Comparison of ENCODE assay signal across 1 cellular context in the genomic region with DNA sequence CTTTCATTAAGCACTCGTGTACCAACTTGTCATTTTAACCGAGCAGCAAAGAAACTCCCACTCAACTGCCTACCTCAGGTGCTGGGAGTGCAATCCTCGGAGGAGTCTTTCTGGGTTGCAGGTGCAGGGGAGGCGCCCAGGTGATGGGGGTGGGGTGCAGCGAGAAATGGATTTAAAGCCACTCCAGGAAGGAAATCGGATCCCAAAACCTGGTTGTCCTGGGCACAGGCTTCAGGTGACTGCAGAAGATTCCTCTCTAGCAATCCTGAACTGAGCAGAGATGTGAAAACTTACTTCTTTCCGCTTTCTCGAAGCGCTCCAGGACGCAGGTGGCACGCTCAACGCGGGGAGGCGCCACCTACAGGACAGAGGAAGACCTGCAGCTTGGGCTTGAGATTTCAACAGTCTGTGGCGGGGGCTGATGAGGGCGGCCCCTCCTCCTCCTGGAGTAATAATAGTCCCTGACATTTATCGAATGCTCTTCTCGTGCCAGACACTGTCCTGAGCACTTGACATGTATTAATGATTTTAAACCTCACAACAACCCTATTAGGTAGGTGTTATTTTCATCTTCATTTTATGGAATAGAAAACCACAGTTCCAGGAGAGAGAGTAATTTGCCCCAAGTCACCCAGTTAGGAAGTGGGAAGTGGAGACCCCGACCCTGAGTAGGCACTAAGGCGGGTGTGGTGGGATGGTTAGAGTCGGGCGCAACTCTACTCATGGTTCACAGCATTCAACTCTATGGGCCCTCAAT.
TF ChIP-seq lines count a peak whose summit lies in the region.

No MANE protein-coding gene starts in this region.

TF ChIP-seq in GM12878, 131 proteins besides CTCF, POLR2A, EP300 and RAD21 (continued from another document):
- TF ChIP-seq, protein P1, sequence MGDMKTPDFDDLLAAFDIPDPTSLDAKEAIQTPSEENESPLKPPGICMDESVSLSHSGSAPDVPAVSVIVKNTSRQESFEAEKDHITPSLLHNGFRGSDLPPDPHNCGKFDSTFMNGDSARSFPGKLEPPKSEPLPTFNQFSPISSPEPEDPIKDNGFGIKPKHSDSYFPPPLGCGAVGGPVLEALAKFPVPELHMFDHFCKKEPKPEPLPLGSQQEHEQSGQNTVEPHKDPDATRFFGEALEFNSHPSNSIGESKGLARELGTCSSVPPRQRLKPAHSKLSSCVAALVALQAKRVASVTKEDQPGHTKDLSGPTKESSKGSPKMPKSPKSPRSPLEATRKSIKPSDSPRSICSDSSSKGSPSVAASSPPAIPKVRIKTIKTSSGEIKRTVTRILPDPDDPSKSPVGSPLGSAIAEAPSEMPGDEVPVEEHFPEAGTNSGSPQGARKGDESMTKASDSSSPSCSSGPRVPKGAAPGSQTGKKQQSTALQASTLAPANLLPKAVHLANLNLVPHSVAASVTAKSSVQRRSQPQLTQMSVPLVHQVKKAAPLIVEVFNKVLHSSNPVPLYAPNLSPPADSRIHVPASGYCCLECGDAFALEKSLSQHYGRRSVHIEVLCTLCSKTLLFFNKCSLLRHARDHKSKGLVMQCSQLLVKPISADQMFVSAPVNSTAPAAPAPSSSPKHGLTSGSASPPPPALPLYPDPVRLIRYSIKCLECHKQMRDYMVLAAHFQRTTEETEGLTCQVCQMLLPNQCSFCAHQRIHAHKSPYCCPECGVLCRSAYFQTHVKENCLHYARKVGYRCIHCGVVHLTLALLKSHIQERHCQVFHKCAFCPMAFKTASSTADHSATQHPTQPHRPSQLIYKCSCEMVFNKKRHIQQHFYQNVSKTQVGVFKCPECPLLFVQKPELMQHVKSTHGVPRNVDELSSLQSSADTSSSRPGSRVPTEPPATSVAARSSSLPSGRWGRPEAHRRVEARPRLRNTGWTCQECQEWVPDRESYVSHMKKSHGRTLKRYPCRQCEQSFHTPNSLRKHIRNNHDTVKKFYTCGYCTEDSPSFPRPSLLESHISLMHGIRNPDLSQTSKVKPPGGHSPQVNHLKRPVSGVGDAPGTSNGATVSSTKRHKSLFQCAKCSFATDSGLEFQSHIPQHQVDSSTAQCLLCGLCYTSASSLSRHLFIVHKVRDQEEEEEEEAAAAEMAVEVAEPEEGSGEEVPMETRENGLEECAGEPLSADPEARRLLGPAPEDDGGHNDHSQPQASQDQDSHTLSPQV (IDR thresholded peaks at IDR 0.05): no peak
- no peak for TF ChIP-seq ZNF622 (IDR thresholded peaks at IDR 0.05)
- no peak for TF ChIP-seq ESRRA (IDR thresholded peaks at IDR 0.05; ENCODE audit: low read length)
- no peak for TF ChIP-seq TCF7 (IDR thresholded peaks at IDR 0.05; ENCODE audit: borderline replicate concordance)
- TF ChIP-seq, protein P2, sequence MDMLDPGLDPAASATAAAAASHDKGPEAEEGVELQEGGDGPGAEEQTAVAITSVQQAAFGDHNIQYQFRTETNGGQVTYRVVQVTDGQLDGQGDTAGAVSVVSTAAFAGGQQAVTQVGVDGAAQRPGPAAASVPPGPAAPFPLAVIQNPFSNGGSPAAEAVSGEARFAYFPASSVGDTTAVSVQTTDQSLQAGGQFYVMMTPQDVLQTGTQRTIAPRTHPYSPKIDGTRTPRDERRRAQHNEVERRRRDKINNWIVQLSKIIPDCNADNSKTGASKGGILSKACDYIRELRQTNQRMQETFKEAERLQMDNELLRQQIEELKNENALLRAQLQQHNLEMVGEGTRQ (IDR thresholded peaks at IDR 0.05; ENCODE audit: borderline replicate concordance, low read depth, low read length): no peak
- TF ChIP-seq IRF4 (IDR thresholded peaks at IDR 0.05; ENCODE audit: low read depth, low read length): 0 out of 2 replicates have a peak, but pooled peaks have one; percentile 40
- TF ChIP-seq CHD1 (IDR thresholded peaks at IDR 0.05; ENCODE audit: low read depth, low read length): no peak
- TF ChIP-seq CBX3 (IDR thresholded peaks at IDR 0.05; ENCODE audit: borderline replicate concordance, low read depth): no peak
- no peak for TF ChIP-seq RAD51 (IDR thresholded peaks at IDR 0.05)
- no peak for TF ChIP-seq NR2C1 (IDR thresholded peaks at IDR 0.05)
- no peak for TF ChIP-seq SUZ12 (IDR thresholded peaks at IDR 0.05; ENCODE audit: unreplicated experiment)
- TF ChIP-seq MXI1 (IDR thresholded peaks at IDR 0.05; ENCODE audit: low read depth, low read length): no peak
- no peak for TF ChIP-seq CEBPB (IDR thresholded peaks at IDR 0.05; ENCODE audit: borderline replicate concordance in 1 of 2, low read depth in 2 of 2, low read length in 2 of 2)
- no peak for TF ChIP-seq DPF2 (IDR thresholded peaks at IDR 0.05)
- no peak for TF ChIP-seq GABPA (IDR thresholded peaks at IDR 0.05; ENCODE audit: low read depth)
- TF ChIP-seq BMI1 (IDR thresholded peaks at IDR 0.05; ENCODE audit: borderline replicate concordance): no peak
- 0 out of 2 replicates have a peak, but pooled peaks have one; percentile 45 for TF ChIP-seq LARP7 (IDR thresholded peaks at IDR 0.05)
- no peak for TF ChIP-seq ETV6 (conservative IDR thresholded peaks at IDR 0.05 in 1 of 2, IDR thresholded peaks at IDR 0.05 in 1 of 2; ENCODE audit: borderline replicate concordance in 1 of 2, low read depth in 1 of 2)
- TF ChIP-seq POLR2AphosphoS5 (IDR thresholded peaks at IDR 0.05; ENCODE audit: low read length): no peak
- TF ChIP-seq NFXL1 (IDR thresholded peaks at IDR 0.05; ENCODE audit: borderline replicate concordance): no peak
- TF ChIP-seq, protein P3, sequence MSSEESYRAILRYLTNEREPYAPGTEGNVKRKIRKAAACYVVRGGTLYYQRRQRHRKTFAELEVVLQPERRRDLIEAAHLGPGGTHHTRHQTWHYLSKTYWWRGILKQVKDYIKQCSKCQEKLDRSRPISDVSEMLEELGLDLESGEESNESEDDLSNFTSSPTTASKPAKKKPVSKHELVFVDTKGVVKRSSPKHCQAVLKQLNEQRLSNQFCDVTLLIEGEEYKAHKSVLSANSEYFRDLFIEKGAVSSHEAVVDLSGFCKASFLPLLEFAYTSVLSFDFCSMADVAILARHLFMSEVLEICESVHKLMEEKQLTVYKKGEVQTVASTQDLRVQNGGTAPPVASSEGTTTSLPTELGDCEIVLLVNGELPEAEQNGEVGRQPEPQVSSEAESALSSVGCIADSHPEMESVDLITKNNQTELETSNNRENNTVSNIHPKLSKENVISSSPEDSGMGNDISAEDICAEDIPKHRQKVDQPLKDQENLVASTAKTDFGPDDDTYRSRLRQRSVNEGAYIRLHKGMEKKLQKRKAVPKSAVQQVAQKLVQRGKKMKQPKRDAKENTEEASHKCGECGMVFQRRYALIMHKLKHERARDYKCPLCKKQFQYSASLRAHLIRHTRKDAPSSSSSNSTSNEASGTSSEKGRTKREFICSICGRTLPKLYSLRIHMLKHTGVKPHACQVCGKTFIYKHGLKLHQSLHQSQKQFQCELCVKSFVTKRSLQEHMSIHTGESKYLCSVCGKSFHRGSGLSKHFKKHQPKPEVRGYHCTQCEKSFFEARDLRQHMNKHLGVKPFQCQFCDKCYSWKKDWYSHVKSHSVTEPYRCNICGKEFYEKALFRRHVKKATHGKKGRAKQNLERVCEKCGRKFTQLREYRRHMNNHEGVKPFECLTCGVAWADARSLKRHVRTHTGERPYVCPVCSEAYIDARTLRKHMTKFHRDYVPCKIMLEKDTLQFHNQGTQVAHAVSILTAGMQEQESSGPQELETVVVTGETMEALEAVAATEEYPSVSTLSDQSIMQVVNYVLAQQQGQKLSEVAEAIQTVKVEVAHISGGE (CRISPR knock-in tag; IDR thresholded peaks at IDR 0.05): no peak
- no peak for TF ChIP-seq CHD4 (IDR thresholded peaks at IDR 0.05)
